ENCODE assay signal across 9 cellular contexts in the genomic region with DNA sequence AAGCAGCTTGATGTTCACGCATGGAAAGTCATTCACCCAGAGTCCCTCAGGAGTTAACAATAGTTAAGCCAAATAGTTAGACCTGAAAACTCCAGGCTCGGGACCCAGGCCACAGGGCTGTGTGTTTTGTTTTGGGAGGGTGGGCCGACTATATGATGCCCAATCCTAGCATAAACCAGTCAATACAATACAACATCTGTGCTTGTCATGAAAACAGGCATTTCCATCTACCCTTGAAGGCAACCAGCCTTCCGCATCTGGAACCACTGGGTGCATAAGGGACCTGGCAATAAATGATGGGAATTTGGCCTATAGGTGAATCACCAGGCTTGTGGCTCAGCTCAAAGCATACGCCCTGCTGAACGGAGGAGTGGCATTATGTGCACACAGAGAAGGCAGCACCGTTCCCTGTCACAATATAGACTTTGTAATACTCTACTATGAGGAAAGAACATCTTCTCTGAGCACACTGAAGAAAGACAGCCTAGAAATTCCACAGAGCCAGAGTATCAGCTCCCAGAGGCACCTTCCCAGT.
DNase-seq lines count a peak whose midpoint lies in the region; ATAC-seq, FAIRE-seq and TF ChIP-seq lines count a peak whose summit lies in the region.
"Had no signal": no experiment of that assay in that cellular context is flagged by ENCODE, and none has a peak within 500 bp of the region (broad histone marks: within the 10 kb centered on the region; RNA-seq: fewer than 3 reads in every experiment).

No MANE protein-coding gene starts in this region.

- peak overlapping the region in 1 of 2 donors; percentile 4 for H3K4me3 Mint-ChIP-seq in effector memory CD8-positive, alpha-beta T cell

- FAIRE-seq in RCC 7860 (lab: Jason Lieb, UNC): peak; percentile 10
- FAIRE-seq: TTC549 had no signal

- in situ Hi-C loops in G401 (cut with HindIII; ENCODE audit: low sequenced_read_pairs): no loop called here

- TF ChIP-seq CTCF in omental fat pad (IDR thresholded peaks at IDR 0.05): no peak

- no peak for ATAC-seq in effector memory CD8-positive, alpha-beta T cell (replicated peaks)
- peak; percentile 9 for ATAC-seq in omental fat pad (ENCODE audit: low FRiP score)

- peaks cover 60 to 71% of the 10 kb centered on the region in 2 donors for H3K4me1 Mint-ChIP-seq in effector memory CD8-positive, alpha-beta T cell (ENCODE audit: low read depth in 2 of 2)

- H3K27ac Mint-ChIP-seq in effector memory CD8-positive, alpha-beta T cell: peak overlapping the region; percentile 90 to 99

- H3K9me3 Mint-ChIP-seq in effector memory CD8-positive, alpha-beta T cell: no peaks in the 10 kb centered on the region

- DNase-seq in ELR (ENCODE audit: low read depth) (peak; percentile 77), RCC 7860 (ENCODE audit: low spot score) (peak; percentile 69), omental fat pad (ENCODE audit: low spot score) (no peak), NCI-H526 treated with DMSO at 0.1 percent for 48 hours (lab: John Stamatoyannopoulos, UW) (no peak), SKM-1 treated with dmso at 0.1 percent for 144 hours (lab: John Stamatoyannopoulos, UW; ENCODE audit: unreplicated experiment) (no peak), G401 (ENCODE audit: low spot score) (no peak)
- no peak for DNase-seq in effector memory CD8-positive, alpha-beta T cell
- DNase-seq: NCI-H510A had no signal

- peaks cover 10% of the 10 kb centered on the region for H3K36me3 Mint-ChIP-seq in effector memory CD8-positive, alpha-beta T cell (ENCODE audit: insufficient read depth)

- H3K27me3 Mint-ChIP-seq in effector memory CD8-positive, alpha-beta T cell: no peaks in the 10 kb centered on the region

Comparison
In these comparisons a context has a peak if more than half of its experiments do, and no peak if none do; other contexts are left out.
1. DNase-seq: peak in ELR (single experiment) and RCC 7860 (single experiment); none in effector memory CD8-positive, alpha-beta T cell (0 of 3), omental fat pad (single experiment), NCI-H526 treated with DMSO at 0.1 percent for 48 hours (single experiment), SKM-1 treated with dmso at 0.1 percent for 144 hours (single experiment) and G401 (single experiment).